Comparison of ENCODE assay signal across 25 cellular contexts in the genomic region with DNA sequence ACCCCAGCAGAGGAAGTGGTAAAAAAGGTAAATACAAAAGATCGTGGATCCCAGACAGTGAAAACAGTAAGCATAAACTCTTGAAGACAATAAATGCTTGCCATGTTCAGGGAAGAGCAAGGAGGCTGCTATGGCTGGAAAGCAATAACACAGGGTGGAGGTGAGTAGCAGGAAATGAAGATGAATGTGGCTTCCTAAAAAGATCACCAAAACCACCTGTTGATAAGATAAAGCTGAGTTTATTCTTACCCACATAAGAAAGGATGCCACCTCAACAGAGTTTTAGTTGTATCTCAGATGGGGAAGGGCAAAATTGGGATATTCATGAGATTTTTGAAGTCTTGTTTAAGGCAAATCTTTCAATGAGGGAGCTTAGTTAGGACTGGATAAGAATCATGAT.
"Had no signal": no experiment of that assay in that cellular context is flagged by ENCODE, and none has a peak within 500 bp of the region (broad histone marks: within the 10 kb centered on the region; RNA-seq: fewer than 3 reads in every experiment).

No MANE protein-coding gene starts in this region.

- H3K9me3 ChIP-seq: ascending aorta, MG63 had no signal

- H3K27me3 ChIP-seq: ascending aorta, body of pancreas, SJSA1 had no signal

- H3K4me3 Mint-ChIP-seq: activated naive CD8-positive, alpha-beta T cell treated with anti-CD3 and anti-CD28 coated beads, Interleukin-2, amount 50 U/mL, for 24 hours; activated T-cell treated with anti-CD3 and anti-CD28 coated beads, Interleukin-2, amount 50 U/mL, for 4 hours; T-helper 1 cell treated with Interleukin-12 subunit alpha and Interleukin-12 subunit beta and Interleukin-4 antibody, amounts not matched to agents 30 μg/mL and 1 μg/mL, for 36 hours; WTC11 had no signal

- ATAC-seq: activated naive CD8-positive, alpha-beta T cell treated with anti-CD3 and anti-CD28 coated beads, Interleukin-2, amount 50 U/mL, for 24 hours; body of pancreas; PC-3; SK-N-SH treated with all-trans-retinoic acid at 6 μM for 48 hours; WTC11 had no signal

- H3K4me1 ChIP-seq: ascending aorta, body of pancreas, SJSA1 had no signal

- H3K4me3 ChIP-seq: ascending aorta, body of pancreas, MG63, SJSA1 had no signal

- H3K4me1 Mint-ChIP-seq: WTC11 had no signal

- H3K27ac ChIP-seq: ascending aorta, body of pancreas, SJSA1 had no signal

- H3K36me3 ChIP-seq: ascending aorta, MG63, SJSA1 had no signal

- H3K27ac Mint-ChIP-seq: activated naive CD4-positive, alpha-beta T cell treated with anti-CD3 and anti-CD28 coated beads, Interleukin-2, amount 50 U/mL, for 72 hours; activated naive CD8-positive, alpha-beta T cell treated with anti-CD3 and anti-CD28 coated beads, Interleukin-2, amount 50 U/mL, for 24 hours; T-helper 1 cell treated with Interleukin-12 subunit alpha and Interleukin-12 subunit beta and Interleukin-4 antibody, amounts not matched to agents 30 μg/mL and 1 μg/mL, for 36 hours; WTC11 had no signal

- DNase-seq: activated CD4-positive, alpha-beta T cell treated with anti-CD3 and anti-CD28 coated beads for 48 hours; activated CD4-positive, alpha-beta T cell treated with anti-CD3 and anti-CD28 coated beads, Interleukin-2, amount 50 U/mL, for 4 hours; activated CD4-positive, CD25-positive, alpha-beta regulatory T cell treated with anti-CD3 and anti-CD28 coated beads, Interleukin-2, amount 50 U/mL, for 72 hours; activated CD8-positive, alpha-beta memory T cell treated with anti-CD3 and anti-CD28 coated beads for 24 hours; activated gamma-delta T cell; activated naive CD8-positive, alpha-beta T cell treated with anti-CD3 and anti-CD28 coated beads, Interleukin-2, amount 50 U/mL, for 24 hours; activated T-cell treated with anti-CD3 and anti-CD28 coated beads, Interleukin-2, amount 50 U/mL, for 4 hours; amniotic stem cell; body of pancreas; MG63; NCI-H146; NCI-H187 treated with DMSO at 0.1 percent for 48 hours; NCI-H2081 treated with DMSO at 0.1 percent for 48 hours; NCI-H446; NCI-H524; PC-3; SHP77; SW 1271; T-helper 9 cell had no signal
